ENCODE assay signal across 26 cellular contexts in the genomic region with DNA sequence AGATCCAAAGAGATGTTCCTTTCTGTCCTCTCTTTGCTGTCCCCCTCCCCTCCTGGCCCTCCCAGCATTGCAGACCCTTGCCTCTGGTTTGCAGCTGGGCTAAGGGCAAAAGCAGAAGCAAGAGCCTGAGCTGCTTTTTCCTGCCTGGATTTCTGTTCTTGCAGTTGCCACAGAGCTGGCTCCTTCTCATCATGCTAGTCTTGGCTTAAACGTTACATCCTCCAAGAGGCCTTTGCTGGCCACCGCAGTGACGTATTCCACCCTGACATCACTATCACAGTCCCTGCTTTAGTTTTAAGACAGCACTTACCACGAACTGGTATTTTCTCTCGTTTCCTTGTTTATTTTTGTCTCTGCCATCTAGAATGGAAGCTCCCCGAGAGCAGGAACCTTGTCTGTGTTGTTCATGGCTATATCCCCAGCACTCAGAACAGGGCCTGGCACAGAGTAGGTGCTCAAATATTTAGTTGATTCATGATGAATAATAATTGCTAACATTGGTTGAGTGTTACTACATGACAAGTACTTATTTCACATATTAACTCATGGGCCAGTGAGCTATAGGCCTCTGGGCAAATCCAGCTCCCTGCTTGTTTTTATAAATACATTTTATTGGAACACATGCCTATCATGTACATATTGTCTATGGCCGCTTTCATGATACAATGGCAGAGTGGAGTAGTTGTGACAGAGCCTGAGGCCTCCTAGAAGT. TPM values are rescaled to one million over a fixed set of nuclear protein-coding genes. Genes with fewer than 3 reads are reported as not detected.
DNase-seq lines count a peak whose midpoint lies in the region; ATAC-seq and TF ChIP-seq lines count a peak whose summit lies in the region.
"Had no signal": no experiment of that assay in that cellular context is flagged by ENCODE, and none has a peak within 500 bp of the region (broad histone marks: within the 10 kb centered on the region; RNA-seq: fewer than 3 reads in every experiment).

No MANE protein-coding gene starts in this region.

- no peak overlapping the region for H3K56ac ChIP-seq in IMR-90 (ENCODE audit: extremely low read depth, insufficient read depth, low read length)

- H3K27ac Mint-ChIP-seq in T-helper 2 cell treated with Interferon-gamma antibody and Interleukin-4, amounts not matched to agents 5 μg/mL and 100 μg/mL, for 36 hours = peak overlapping the region; percentile 47
- peak overlapping the region; percentile 73 for H3K27ac Mint-ChIP-seq in activated T-helper 1 cell treated with anti-CD3 and anti-CD28 coated beads, Interleukin-12 subunit alpha, Interleukin-12 subunit beta, Interleukin-2, Interleukin-4 antibody, amounts not matched to agents 30 ng/mL and 10 ng/mL and 1 ng/mL, durations not matched to agents 14 hours and 24 hours and 36 hours
- H3K27ac Mint-ChIP-seq in neural progenitor cell = no peak overlapping the region
- H3K27ac Mint-ChIP-seq: activated naive CD4-positive, alpha-beta T cell treated with anti-CD3 and anti-CD28 coated beads for 36 hours; CD8-positive, alpha-beta T cell; IgD-negative memory B cell had no signal

- H2AFZ ChIP-seq in IMR-90 (replicated peaks; ENCODE audit: low read length, poor library complexity) = peak overlapping the region; percentile 11
- H2AFZ ChIP-seq in neural progenitor cell (replicated peaks) = peak overlapping the region; percentile 98

- no peak overlapping the region for H3K18ac ChIP-seq in IMR-90 (ENCODE audit: low read depth, low read length)

- intact Hi-C loops in IMR-90 (cut with micrococcal nuclease) = no loop called here
- intact Hi-C loops in activated T-helper 1 cell treated with anti-CD3 and anti-CD28 coated beads, Interleukin-12 subunit alpha, Interleukin-12 subunit beta, Interleukin-2, Interleukin-4 antibody, amounts not matched to agents 30 ng/mL and 10 ng/mL and 1 ng/mL, durations not matched to agents 14 hours and 24 hours and 36 hours (cut with micrococcal nuclease) = loop anchor here (10.0 kb wide), 3 partner anchors 353 to 1697 kb away; a partner anchor contains a TSS

- H3K9me3 Mint-ChIP-seq in T-helper 2 cell treated with Interferon-gamma antibody and Interleukin-4, amounts not matched to agents 5 μg/mL and 100 μg/mL, for 36 hours = no peaks in the 10 kb centered on the region
- no peaks in the 10 kb centered on the region for H3K9me3 Mint-ChIP-seq in activated T-helper 1 cell treated with anti-CD3 and anti-CD28 coated beads, Interleukin-12 subunit alpha, Interleukin-12 subunit beta, Interleukin-2, Interleukin-4 antibody, amounts not matched to agents 30 ng/mL and 10 ng/mL and 1 ng/mL, durations not matched to agents 14 hours and 24 hours and 36 hours
- no peaks in the 10 kb centered on the region for H3K9me3 Mint-ChIP-seq in neural progenitor cell
- H3K9me3 Mint-ChIP-seq: activated naive CD4-positive, alpha-beta T cell treated with anti-CD3 and anti-CD28 coated beads for 36 hours; CD8-positive, alpha-beta T cell; IgD-negative memory B cell had no signal

- H4K91ac ChIP-seq in IMR-90 (ENCODE audit: insufficient read depth, low read depth, low read length) = no peak overlapping the region

- H3K4me1 ChIP-seq in IMR-90 (ENCODE audit: control insufficient read depth, insufficient read depth, low read length) (peaks cover 14% of the 10 kb centered on the region), neural progenitor cell (peaks cover 10% of the 10 kb centered on the region)
- peaks cover 4% of the 10 kb centered on the region for H3K4me1 ChIP-seq in effector memory CD4-positive, alpha-beta T cell (ENCODE audit: control insufficient read depth, insufficient read depth, low read length, poor library complexity, severe bottlenecking)
- H3K4me1 ChIP-seq: SJCRH30 had no signal

- no peaks in the 10 kb centered on the region for H3K27me3 ChIP-seq in IMR-90 (ENCODE audit: control insufficient read depth, insufficient read depth, low read length)
- H3K27me3 ChIP-seq in neural progenitor cell = no peaks in the 10 kb centered on the region
- H3K27me3 ChIP-seq in effector memory CD4-positive, alpha-beta T cell (replicated peaks; ENCODE audit: control insufficient read depth, insufficient read depth, low read length, poor library complexity, severe bottlenecking) = no peaks in the 10 kb centered on the region
- H3K27me3 ChIP-seq: stomach, thyroid gland had no signal

- H3K4me2 ChIP-seq in IMR-90 (ENCODE audit: low read depth, low read length) (no peak overlapping the region), neural progenitor cell (no peak overlapping the region)

- no peaks in the 10 kb centered on the region for H3F3A ChIP-seq in neural progenitor cell (ENCODE audit: low read depth)

- H3K4ac ChIP-seq in IMR-90 (ENCODE audit: low read depth, low read length) = no peak overlapping the region

- H3K4me3 Mint-ChIP-seq in T-helper 2 cell treated with Interferon-gamma antibody and Interleukin-4, amounts not matched to agents 5 μg/mL and 100 μg/mL, for 36 hours = no peak overlapping the region
- H3K4me3 Mint-ChIP-seq in activated T-helper 1 cell treated with anti-CD3 and anti-CD28 coated beads, Interleukin-12 subunit alpha, Interleukin-12 subunit beta, Interleukin-2, Interleukin-4 antibody, amounts not matched to agents 30 ng/mL and 10 ng/mL and 1 ng/mL, durations not matched to agents 14 hours and 24 hours and 36 hours = no peak overlapping the region
- H3K4me3 Mint-ChIP-seq in neural progenitor cell = no peak overlapping the region
- H3K4me3 Mint-ChIP-seq: activated naive CD4-positive, alpha-beta T cell treated with anti-CD3 and anti-CD28 coated beads for 36 hours; CD8-positive, alpha-beta T cell; IgD-negative memory B cell had no signal

- WGBS in IMR-90 (ENCODE audit: extremely low coverage in 2 of 2, insufficient read length in 1 of 2), 2 experiments = 77% methylated on average over 5 of the region's 7 CpGs; no CpG with 5 or more reads in 1 of the 2 experiments

- TF ChIP-seq CTCF in IMR-90 (conservative IDR thresholded peaks at IDR 0.05; ENCODE audit: low read depth, low read length) = no peak
- TF ChIP-seq CTCF in neural progenitor cell (IDR thresholded peaks at IDR 0.05) = no peak
- no peak for TF ChIP-seq CTCF in foreskin fibroblast (IDR thresholded peaks at IDR 0.05; ENCODE audit: low read depth, low read length)

- no peak for DNase-seq in T-helper 2 cell treated with Interferon-gamma antibody and Interleukin-4, amounts not matched to agents 5 μg/mL and 100 μg/mL, for 36 hours (ENCODE audit: low spot score)
- DNase-seq in T-helper 2 cell = no peak
- no peak for DNase-seq in IMR-90
- no peak for DNase-seq in activated T-helper 1 cell treated with anti-CD3 and anti-CD28 coated beads, Interleukin-12 subunit alpha, Interleukin-12 subunit beta, Interleukin-2, Interleukin-4 antibody, amounts not matched to agents 30 ng/mL and 10 ng/mL and 1 ng/mL, durations not matched to agents 14 hours and 24 hours and 36 hours (ENCODE audit: low spot score)
- DNase-seq in neural progenitor cell (ENCODE audit: low spot score) = no peak
- no peak for DNase-seq in foreskin fibroblast
- no peak for DNase-seq in effector memory CD4-positive, alpha-beta T cell
- DNase-seq: 8988T; activated naive CD4-positive, alpha-beta T cell treated with anti-CD3 and anti-CD28 coated beads for 36 hours; activated T-cell treated with anti-CD3 and anti-CD28 coated beads, Interleukin-2, amount 50 U/mL, for 48 hours; amniotic stem cell; CD8-positive, alpha-beta T cell; DMS 273 treated with DMSO at 0.1 percent for 48 hours; EL; NCI-H1417; NCI-H2081 treated with DMSO at 0.1 percent for 48 hours; NCI-H226; NCI-H69; occipital lobe; SJCRH30; small intestine; stimulated activated CD8-positive, alpha-beta memory T cell treated with anti-CD3 and anti-CD28 coated beads, Interleukin-4, amount 100 ng/mL, for 48 hours; stomach; thyroid gland had no signal

- POLR2A ChIA-PET in IMR-90 (lab: Charles Lee; ENCODE audit: unreplicated experiment) = no interaction called here

- H3K23ac ChIP-seq in IMR-90 (ENCODE audit: low read depth, low read length) = no peak overlapping the region

- no peak for TF ChIP-seq RAD21 in IMR-90 (IDR thresholded peaks at IDR 0.05; ENCODE audit: low read length)

- H3K4me3 ChIP-seq in IMR-90 (ENCODE audit: insufficient read depth, low read depth, low read length) (no peak overlapping the region), neural progenitor cell (no peak overlapping the region), foreskin fibroblast (ENCODE audit: low read depth in 1 of 2, low read length in 2 of 2) (no peak overlapping the region)
- H3K4me3 ChIP-seq in effector memory CD4-positive, alpha-beta T cell (ENCODE audit: insufficient read depth, low read depth, low read length, poor library complexity, severe bottlenecking) = no peak overlapping the region
- H3K4me3 ChIP-seq: SJCRH30, stomach, thyroid gland had no signal

- CTCF ChIA-PET in IMR-90 (lab: Yijun Ruan, JAX) = interaction anchor here (0.7 to 1.0 kb wide), 2 partner anchors 11 to 116 kb away, joined by 3 read pairs; no protein-coding TSS in a partner anchor

- H3K36me3 ChIP-seq in IMR-90 (ENCODE audit: control insufficient read depth, insufficient read depth, low read length) (no peaks in the 10 kb centered on the region), neural progenitor cell (no peaks in the 10 kb centered on the region)
- H3K36me3 ChIP-seq in effector memory CD4-positive, alpha-beta T cell (ENCODE audit: control insufficient read depth, insufficient read depth, low read length) = no peaks in the 10 kb centered on the region
- H3K36me3 ChIP-seq: SJCRH30, stomach, thyroid gland had no signal

- H3K36me3 Mint-ChIP-seq in T-helper 2 cell treated with Interferon-gamma antibody and Interleukin-4, amounts not matched to agents 5 μg/mL and 100 μg/mL, for 36 hours (ENCODE audit: low read depth) = no peaks in the 10 kb centered on the region
- H3K36me3 Mint-ChIP-seq in activated T-helper 1 cell treated with anti-CD3 and anti-CD28 coated beads, Interleukin-12 subunit alpha, Interleukin-12 subunit beta, Interleukin-2, Interleukin-4 antibody, amounts not matched to agents 30 ng/mL and 10 ng/mL and 1 ng/mL, durations not matched to agents 14 hours and 24 hours and 36 hours (ENCODE audit: low read depth) = no peaks in the 10 kb centered on the region
- H3K36me3 Mint-ChIP-seq in neural progenitor cell = no peaks in the 10 kb centered on the region
- H3K36me3 Mint-ChIP-seq: CD8-positive, alpha-beta T cell; IgD-negative memory B cell had no signal

- H2BK20ac ChIP-seq in IMR-90 (ENCODE audit: low read depth, low read length) = no peak overlapping the region

- BruUV-seq in IMR-90 (replicated peaks; lab: Mats Ljungman, UMichigan) = no TSS peak

- peak overlapping the region; percentile 48; the same call in 1 of the 2 replicates for H2AK5ac ChIP-seq in IMR-90 (ENCODE audit: low read depth, low read length)

- no peak overlapping the region for H2AK9ac ChIP-seq in IMR-90 (replicated peaks; ENCODE audit: low read depth, low read length, poor library complexity)

- H3K27me3 Mint-ChIP-seq in T-helper 2 cell treated with Interferon-gamma antibody and Interleukin-4, amounts not matched to agents 5 μg/mL and 100 μg/mL, for 36 hours (ENCODE audit: low read depth) = no peaks in the 10 kb centered on the region
- H3K27me3 Mint-ChIP-seq in activated T-helper 1 cell treated with anti-CD3 and anti-CD28 coated beads, Interleukin-12 subunit alpha, Interleukin-12 subunit beta, Interleukin-2, Interleukin-4 antibody, amounts not matched to agents 30 ng/mL and 10 ng/mL and 1 ng/mL, durations not matched to agents 14 hours and 24 hours and 36 hours (ENCODE audit: insufficient read depth) = no peaks in the 10 kb centered on the region
- peaks cover 4% of the 10 kb centered on the region for H3K27me3 Mint-ChIP-seq in neural progenitor cell (ENCODE audit: insufficient read depth, low read depth)
- H3K27me3 Mint-ChIP-seq: IgD-negative memory B cell had no signal

- H2BK120ac ChIP-seq in IMR-90 (ENCODE audit: low read depth, low read length) = no peak overlapping the region

- TF ChIP-seq POLR2A in IMR-90 (IDR thresholded peaks at IDR 0.05; ENCODE audit: low read depth, low read length) = no peak

- H4K20me1 ChIP-seq in IMR-90 (ENCODE audit: insufficient read depth, low read length) = no peaks in the 10 kb centered on the region
- no peaks in the 10 kb centered on the region for H4K20me1 ChIP-seq in neural progenitor cell (ENCODE audit: low read depth)

- H3K14ac ChIP-seq in IMR-90 (replicated peaks; ENCODE audit: low read depth, low read length) = no peak overlapping the region

- H2BK5ac ChIP-seq in IMR-90 (ENCODE audit: low read depth, low read length, poor library complexity, severe bottlenecking) = no peak overlapping the region

- no peak overlapping the region for H4K5ac ChIP-seq in IMR-90 (ENCODE audit: low read depth, low read length)

- no peaks in the 10 kb centered on the region for H3K79me2 ChIP-seq in neural progenitor cell (ENCODE audit: low read depth)

- H3K9me3 ChIP-seq in IMR-90 (ENCODE audit: control insufficient read depth, insufficient read depth, low read length) (no peaks in the 10 kb centered on the region), neural progenitor cell (ENCODE audit: low read depth) (no peaks in the 10 kb centered on the region)
- H3K9me3 ChIP-seq in effector memory CD4-positive, alpha-beta T cell (ENCODE audit: control insufficient read depth, low read length) = no peaks in the 10 kb centered on the region
- H3K9me3 ChIP-seq: SJCRH30, stomach, thyroid gland had no signal

- no peak overlapping the region for H3K27ac ChIP-seq in IMR-90 (ENCODE audit: insufficient read depth, low read length)
- no peak overlapping the region for H3K27ac ChIP-seq in neural progenitor cell
- H3K27ac ChIP-seq in effector memory CD4-positive, alpha-beta T cell (ENCODE audit: insufficient read depth, low read length, poor library complexity, severe bottlenecking) = no peak overlapping the region
- H3K27ac ChIP-seq: SJCRH30, thyroid gland had no signal

- H3K9me1 ChIP-seq in IMR-90 (ENCODE audit: insufficient read depth, low read length) = peaks cover 29% of the 10 kb centered on the region

- no peak overlapping the region for H3K9ac ChIP-seq in IMR-90 (ENCODE audit: low read depth, low read length)
- H3K9ac ChIP-seq in neural progenitor cell = no peak overlapping the region

- in situ Hi-C loops in IMR-90 (cut with MboI; ENCODE audit: low sequenced_read_pairs) = no loop called here

- peak overlapping the region; percentile 44; the same call in 1 of the 3 replicates for H2BK15ac ChIP-seq in IMR-90 (ENCODE audit: low read depth, low read length)

- H3K79me1 ChIP-seq in IMR-90 (ENCODE audit: low read depth in 1 of 2, low read length in 2 of 2) = peaks cover 0 to 2% of the 10 kb centered on the region in 2 experiments; a peak in 1 of 4 replicates

- H4K8ac ChIP-seq in IMR-90 (ENCODE audit: low read depth in 2 of 2, low read length in 2 of 2) = no peak overlapping the region

- ATAC-seq in IMR-90 (ENCODE audit: low read depth) (no peak), GM21786 (IDR thresholded peaks at IDR 0.05; ENCODE audit: unreplicated experiment) (no peak)
- ATAC-seq: CD8-positive, alpha-beta T cell had no signal

- peaks cover 12% of the 10 kb centered on the region for H3K4me1 Mint-ChIP-seq in T-helper 2 cell treated with Interferon-gamma antibody and Interleukin-4, amounts not matched to agents 5 μg/mL and 100 μg/mL, for 36 hours (ENCODE audit: low read depth)
- H3K4me1 Mint-ChIP-seq in activated T-helper 1 cell treated with anti-CD3 and anti-CD28 coated beads, Interleukin-12 subunit alpha, Interleukin-12 subunit beta, Interleukin-2, Interleukin-4 antibody, amounts not matched to agents 30 ng/mL and 10 ng/mL and 1 ng/mL, durations not matched to agents 14 hours and 24 hours and 36 hours (ENCODE audit: low read depth) = peaks cover 20% of the 10 kb centered on the region
- peaks cover 8% of the 10 kb centered on the region for H3K4me1 Mint-ChIP-seq in neural progenitor cell
- H3K4me1 Mint-ChIP-seq: IgD-negative memory B cell had no signal

- dilution Hi-C loops in IMR-90 (cut with HindIII; ENCODE audit: low sequenced_read_pairs, unreplicated experiment) = no loop called here

RNA-seq across cellular contexts. Expression of a gene that starts 13.2 kb away (rescaled TPM):
- total RNA-seq in IMR-90 (2012; rRNA removed) = 9.4 and 14.3 TPM in 2 replicates
- 22.0 and 25.6 TPM in 2 replicates for polyA plus RNA-seq in IMR-90 (2012; rRNA removed)
- polyA plus RNA-seq in IMR-90 (2012; cell fraction: cytosol; rRNA removed) = 19.2 and 30.9 TPM in 2 replicates
- 26.9 and 32.7 TPM in 2 replicates for polyA plus RNA-seq in IMR-90 (2012; cell fraction: nucleus; rRNA removed; ENCODE audit: low replicate concordance)
- total RNA-seq in activated T-helper 1 cell treated with anti-CD3 and anti-CD28 coated beads, Interleukin-12 subunit alpha, Interleukin-12 subunit beta, Interleukin-2, Interleukin-4 antibody, amounts not matched to agents 30 ng/mL and 10 ng/mL and 1 ng/mL, durations not matched to agents 14 hours and 24 hours and 36 hours = 269 and 275 TPM in 2 replicates
- 2.7 and 5.0 TPM in 2 replicates for total RNA-seq in neural progenitor cell (ENCODE audit: low replicate concordance)

Comparison
In these comparisons a context has a peak if more than half of its experiments do, and no peak if none do; other contexts are left out.
1. RNA of a gene that starts 13.2 kb away (total RNA-seq): 269 to 275 TPM in activated T-helper 1 cell treated with anti-CD3 and anti-CD28 coated beads, Interleukin-12 subunit alpha, Interleukin-12 subunit beta, Interleukin-2, Interleukin-4 antibody, amounts not matched to agents 30 ng/mL and 10 ng/mL and 1 ng/mL, durations not matched to agents 14 hours and 24 hours and 36 hours; 9.4 to 14.3 TPM in IMR-90 and 2.7 to 5.0 TPM in neural progenitor cell; every median in the first group is over 10 times any median in the second.